1 cellular context compared by ENCODE assay signal in the genomic region with DNA sequence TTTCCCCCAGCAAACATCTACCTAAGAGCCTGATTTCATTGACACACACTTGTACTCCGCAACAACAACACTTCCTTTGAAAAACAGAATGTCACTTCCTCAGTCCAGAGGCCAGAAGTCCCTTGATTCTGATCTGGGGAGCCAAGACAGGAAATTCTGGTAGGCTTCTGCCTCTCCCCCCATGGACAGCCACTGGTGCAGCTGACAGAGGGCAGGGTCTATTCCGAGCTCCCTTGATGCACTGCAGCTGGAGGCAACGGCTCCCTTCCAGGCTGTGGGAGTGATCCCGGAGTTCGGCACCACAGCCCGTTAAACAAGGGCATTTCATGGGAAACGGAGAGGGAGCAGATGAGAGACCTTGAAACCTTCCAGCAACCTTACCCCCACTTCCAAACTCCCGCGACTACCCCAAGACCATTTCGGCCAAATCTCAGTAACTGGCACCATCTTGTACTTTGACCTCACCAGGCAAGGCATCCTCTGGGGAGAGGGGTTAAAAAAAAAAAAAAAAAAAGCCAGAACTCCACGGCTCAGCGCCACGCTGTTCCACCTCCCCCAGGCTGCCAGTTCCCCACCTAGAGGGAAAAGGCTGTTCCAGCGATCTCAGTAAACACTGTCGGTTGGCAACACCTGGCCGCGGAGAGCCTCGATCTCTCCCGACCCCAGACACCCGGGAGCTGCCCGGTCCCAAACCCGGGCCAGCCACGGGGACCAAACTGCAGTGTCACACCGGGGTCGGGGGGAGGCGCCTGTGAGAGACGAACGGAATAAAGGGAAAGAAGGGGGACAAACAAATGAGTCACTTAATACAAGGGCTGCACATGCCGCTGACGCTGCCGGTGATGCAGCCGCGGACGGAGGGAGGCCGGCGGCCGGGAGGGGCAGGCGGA.
TF ChIP-seq lines count a peak whose summit lies in the region.

No MANE protein-coding gene starts in this region.

TF ChIP-seq in HepG2, 621 proteins besides CTCF, POLR2A, EP300 and RAD21 (continued from another document and continues in another):
- TF ChIP-seq ZNF557 (CRISPR knock-in tag; IDR thresholded peaks at IDR 0.05) (no peak), ZNF724P (CRISPR knock-in tag; IDR thresholded peaks at IDR 0.05; ENCODE audit: borderline replicate concordance) (no peak), MED13 (CRISPR knock-in tag; IDR thresholded peaks at IDR 0.05) (no peak), ZNF235 (CRISPR knock-in tag; IDR thresholded peaks at IDR 0.05; ENCODE audit: borderline replicate concordance) (no peak), AHR (CRISPR knock-in tag; IDR thresholded peaks at IDR 0.05) (no peak), PRPF4 (IDR thresholded peaks at IDR 0.05; ENCODE audit: low read depth, low read length, poor library complexity, severe bottlenecking) (no peak), NR2C2 (CRISPR knock-in tag; IDR thresholded peaks at IDR 0.05; ENCODE audit: borderline replicate concordance) (peak; percentile 56), ZNF709 (CRISPR knock-in tag; IDR thresholded peaks at IDR 0.05) (no peak), ZNF891 (CRISPR knock-in tag; IDR thresholded peaks at IDR 0.05) (no peak), MXI1 (IDR thresholded peaks at IDR 0.05; ENCODE audit: borderline replicate concordance, low read depth, low read length) (peak; percentile 53; the same call in 1 of the 3 replicates), ZNF556 (CRISPR knock-in tag; IDR thresholded peaks at IDR 0.05; ENCODE audit: borderline replicate concordance) (no peak; the same call in 1 of the 2 replicates), PPARG (CRISPR knock-in tag; conservative IDR thresholded peaks at IDR 0.05) (no peak), XRCC5 (optimal IDR thresholded peaks at IDR 0.05; ENCODE audit: low read length) (no peak), JARID2 (CRISPR knock-in tag; IDR thresholded peaks at IDR 0.05; ENCODE audit: insufficient replicate concordance) (no peak), SUZ12 (IDR thresholded peaks at IDR 0.05; ENCODE audit: low read depth, low read length) (no peak), TOPORS (CRISPR knock-in tag; IDR thresholded peaks at IDR 0.05) (no peak), ZNF329 (CRISPR knock-in tag; IDR thresholded peaks at IDR 0.05; ENCODE audit: low read depth) (no peak), RBM39 (IDR thresholded peaks at IDR 0.05; ENCODE audit: low read depth, low read length, poor library complexity, severe bottlenecking) (peak; percentile 70), ZBTB1 (CRISPR knock-in tag; IDR thresholded peaks at IDR 0.05; ENCODE audit: borderline replicate concordance) (no peak; the same call in 1 of the 2 replicates), ZNF674 (CRISPR knock-in tag; IDR thresholded peaks at IDR 0.05; ENCODE audit: low read depth) (no peak), ZMYM4 (CRISPR knock-in tag; IDR thresholded peaks at IDR 0.05) (peak; percentile 68), EED (CRISPR knock-in tag; IDR thresholded peaks at IDR 0.05) (0 out of 2 replicates have a peak, but pooled peaks have one; percentile 17), KDM4B (CRISPR knock-in tag; IDR thresholded peaks at IDR 0.05) (peak; percentile 47), RBFOX2 (IDR thresholded peaks at IDR 0.05; ENCODE audit: low read depth, low read length) (peak; percentile 65; the same call in 1 of the 2 replicates)
- TF ChIP-seq, protein P1, sequence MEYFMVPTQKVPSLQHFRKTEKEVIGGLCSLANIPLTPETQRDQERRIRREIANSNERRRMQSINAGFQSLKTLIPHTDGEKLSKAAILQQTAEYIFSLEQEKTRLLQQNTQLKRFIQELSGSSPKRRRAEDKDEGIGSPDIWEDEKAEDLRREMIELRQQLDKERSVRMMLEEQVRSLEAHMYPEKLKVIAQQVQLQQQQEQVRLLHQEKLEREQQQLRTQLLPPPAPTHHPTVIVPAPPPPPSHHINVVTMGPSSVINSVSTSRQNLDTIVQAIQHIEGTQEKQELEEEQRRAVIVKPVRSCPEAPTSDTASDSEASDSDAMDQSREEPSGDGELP (IDR thresholded peaks at IDR 0.05; ENCODE audit: borderline replicate concordance, low read depth): peak; percentile 78; the same call in 1 of the 2 replicates
- TF ChIP-seq, protein P2, sequence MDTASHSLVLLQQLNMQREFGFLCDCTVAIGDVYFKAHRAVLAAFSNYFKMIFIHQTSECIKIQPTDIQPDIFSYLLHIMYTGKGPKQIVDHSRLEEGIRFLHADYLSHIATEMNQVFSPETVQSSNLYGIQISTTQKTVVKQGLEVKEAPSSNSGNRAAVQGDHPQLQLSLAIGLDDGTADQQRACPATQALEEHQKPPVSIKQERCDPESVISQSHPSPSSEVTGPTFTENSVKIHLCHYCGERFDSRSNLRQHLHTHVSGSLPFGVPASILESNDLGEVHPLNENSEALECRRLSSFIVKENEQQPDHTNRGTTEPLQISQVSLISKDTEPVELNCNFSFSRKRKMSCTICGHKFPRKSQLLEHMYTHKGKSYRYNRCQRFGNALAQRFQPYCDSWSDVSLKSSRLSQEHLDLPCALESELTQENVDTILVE (CRISPR knock-in tag; IDR thresholded peaks at IDR 0.05): peak; percentile 86; the same call in 1 of the 2 replicates
- TF ChIP-seq, protein P3, sequence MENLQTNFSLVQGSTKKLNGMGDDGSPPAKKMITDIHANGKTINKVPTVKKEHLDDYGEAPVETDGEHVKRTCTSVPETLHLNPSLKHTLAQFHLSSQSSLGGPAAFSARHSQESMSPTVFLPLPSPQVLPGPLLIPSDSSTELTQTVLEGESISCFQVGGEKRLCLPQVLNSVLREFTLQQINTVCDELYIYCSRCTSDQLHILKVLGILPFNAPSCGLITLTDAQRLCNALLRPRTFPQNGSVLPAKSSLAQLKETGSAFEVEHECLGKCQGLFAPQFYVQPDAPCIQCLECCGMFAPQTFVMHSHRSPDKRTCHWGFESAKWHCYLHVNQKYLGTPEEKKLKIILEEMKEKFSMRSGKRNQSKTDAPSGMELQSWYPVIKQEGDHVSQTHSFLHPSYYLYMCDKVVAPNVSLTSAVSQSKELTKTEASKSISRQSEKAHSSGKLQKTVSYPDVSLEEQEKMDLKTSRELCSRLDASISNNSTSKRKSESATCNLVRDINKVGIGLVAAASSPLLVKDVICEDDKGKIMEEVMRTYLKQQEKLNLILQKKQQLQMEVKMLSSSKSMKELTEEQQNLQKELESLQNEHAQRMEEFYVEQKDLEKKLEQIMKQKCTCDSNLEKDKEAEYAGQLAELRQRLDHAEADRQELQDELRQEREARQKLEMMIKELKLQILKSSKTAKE (CRISPR knock-in tag; IDR thresholded peaks at IDR 0.05; ENCODE audit: borderline replicate concordance): no peak
- TF ChIP-seq, protein P4, sequence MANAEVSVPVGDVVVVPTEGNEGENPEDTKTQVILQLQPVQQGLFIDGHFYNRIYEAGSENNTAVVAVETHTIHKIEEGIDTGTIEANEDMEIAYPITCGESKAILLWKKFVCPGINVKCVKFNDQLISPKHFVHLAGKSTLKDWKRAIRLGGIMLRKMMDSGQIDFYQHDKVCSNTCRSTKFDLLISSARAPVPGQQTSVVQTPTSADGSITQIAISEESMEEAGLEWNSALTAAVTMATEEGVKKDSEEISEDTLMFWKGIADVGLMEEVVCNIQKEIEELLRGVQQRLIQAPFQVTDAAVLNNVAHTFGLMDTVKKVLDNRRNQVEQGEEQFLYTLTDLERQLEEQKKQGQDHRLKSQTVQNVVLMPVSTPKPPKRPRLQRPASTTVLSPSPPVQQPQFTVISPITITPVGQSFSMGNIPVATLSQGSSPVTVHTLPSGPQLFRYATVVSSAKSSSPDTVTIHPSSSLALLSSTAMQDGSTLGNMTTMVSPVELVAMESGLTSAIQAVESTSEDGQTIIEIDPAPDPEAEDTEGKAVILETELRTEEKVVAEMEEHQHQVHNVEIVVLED (CRISPR knock-in tag; IDR thresholded peaks at IDR 0.05; ENCODE audit: borderline replicate concordance): peak; percentile 50; the same call in 1 of the 2 replicates
- TF ChIP-seq, protein P5, sequence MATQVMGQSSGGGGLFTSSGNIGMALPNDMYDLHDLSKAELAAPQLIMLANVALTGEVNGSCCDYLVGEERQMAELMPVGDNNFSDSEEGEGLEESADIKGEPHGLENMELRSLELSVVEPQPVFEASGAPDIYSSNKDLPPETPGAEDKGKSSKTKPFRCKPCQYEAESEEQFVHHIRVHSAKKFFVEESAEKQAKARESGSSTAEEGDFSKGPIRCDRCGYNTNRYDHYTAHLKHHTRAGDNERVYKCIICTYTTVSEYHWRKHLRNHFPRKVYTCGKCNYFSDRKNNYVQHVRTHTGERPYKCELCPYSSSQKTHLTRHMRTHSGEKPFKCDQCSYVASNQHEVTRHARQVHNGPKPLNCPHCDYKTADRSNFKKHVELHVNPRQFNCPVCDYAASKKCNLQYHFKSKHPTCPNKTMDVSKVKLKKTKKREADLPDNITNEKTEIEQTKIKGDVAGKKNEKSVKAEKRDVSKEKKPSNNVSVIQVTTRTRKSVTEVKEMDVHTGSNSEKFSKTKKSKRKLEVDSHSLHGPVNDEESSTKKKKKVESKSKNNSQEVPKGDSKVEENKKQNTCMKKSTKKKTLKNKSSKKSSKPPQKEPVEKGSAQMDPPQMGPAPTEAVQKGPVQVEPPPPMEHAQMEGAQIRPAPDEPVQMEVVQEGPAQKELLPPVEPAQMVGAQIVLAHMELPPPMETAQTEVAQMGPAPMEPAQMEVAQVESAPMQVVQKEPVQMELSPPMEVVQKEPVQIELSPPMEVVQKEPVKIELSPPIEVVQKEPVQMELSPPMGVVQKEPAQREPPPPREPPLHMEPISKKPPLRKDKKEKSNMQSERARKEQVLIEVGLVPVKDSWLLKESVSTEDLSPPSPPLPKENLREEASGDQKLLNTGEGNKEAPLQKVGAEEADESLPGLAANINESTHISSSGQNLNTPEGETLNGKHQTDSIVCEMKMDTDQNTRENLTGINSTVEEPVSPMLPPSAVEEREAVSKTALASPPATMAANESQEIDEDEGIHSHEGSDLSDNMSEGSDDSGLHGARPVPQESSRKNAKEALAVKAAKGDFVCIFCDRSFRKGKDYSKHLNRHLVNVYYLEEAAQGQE (IDR thresholded peaks at IDR 0.05; ENCODE audit: borderline replicate concordance in 1 of 2, low read depth in 1 of 2, low read length in 2 of 2): no peak
- TF ChIP-seq, protein P6, sequence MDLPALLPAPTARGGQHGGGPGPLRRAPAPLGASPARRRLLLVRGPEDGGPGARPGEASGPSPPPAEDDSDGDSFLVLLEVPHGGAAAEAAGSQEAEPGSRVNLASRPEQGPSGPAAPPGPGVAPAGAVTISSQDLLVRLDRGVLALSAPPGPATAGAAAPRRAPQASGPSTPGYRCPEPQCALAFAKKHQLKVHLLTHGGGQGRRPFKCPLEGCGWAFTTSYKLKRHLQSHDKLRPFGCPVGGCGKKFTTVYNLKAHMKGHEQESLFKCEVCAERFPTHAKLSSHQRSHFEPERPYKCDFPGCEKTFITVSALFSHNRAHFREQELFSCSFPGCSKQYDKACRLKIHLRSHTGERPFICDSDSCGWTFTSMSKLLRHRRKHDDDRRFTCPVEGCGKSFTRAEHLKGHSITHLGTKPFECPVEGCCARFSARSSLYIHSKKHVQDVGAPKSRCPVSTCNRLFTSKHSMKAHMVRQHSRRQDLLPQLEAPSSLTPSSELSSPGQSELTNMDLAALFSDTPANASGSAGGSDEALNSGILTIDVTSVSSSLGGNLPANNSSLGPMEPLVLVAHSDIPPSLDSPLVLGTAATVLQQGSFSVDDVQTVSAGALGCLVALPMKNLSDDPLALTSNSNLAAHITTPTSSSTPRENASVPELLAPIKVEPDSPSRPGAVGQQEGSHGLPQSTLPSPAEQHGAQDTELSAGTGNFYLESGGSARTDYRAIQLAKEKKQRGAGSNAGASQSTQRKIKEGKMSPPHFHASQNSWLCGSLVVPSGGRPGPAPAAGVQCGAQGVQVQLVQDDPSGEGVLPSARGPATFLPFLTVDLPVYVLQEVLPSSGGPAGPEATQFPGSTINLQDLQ (CRISPR knock-in tag; IDR thresholded peaks at IDR 0.05): no peak
- TF ChIP-seq, protein P7, sequence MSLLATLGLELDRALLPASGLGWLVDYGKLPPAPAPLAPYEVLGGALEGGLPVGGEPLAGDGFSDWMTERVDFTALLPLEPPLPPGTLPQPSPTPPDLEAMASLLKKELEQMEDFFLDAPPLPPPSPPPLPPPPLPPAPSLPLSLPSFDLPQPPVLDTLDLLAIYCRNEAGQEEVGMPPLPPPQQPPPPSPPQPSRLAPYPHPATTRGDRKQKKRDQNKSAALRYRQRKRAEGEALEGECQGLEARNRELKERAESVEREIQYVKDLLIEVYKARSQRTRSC (CRISPR knock-in tag; IDR thresholded peaks at IDR 0.05; ENCODE audit: low read depth): no peak
- TF ChIP-seq, protein P8, sequence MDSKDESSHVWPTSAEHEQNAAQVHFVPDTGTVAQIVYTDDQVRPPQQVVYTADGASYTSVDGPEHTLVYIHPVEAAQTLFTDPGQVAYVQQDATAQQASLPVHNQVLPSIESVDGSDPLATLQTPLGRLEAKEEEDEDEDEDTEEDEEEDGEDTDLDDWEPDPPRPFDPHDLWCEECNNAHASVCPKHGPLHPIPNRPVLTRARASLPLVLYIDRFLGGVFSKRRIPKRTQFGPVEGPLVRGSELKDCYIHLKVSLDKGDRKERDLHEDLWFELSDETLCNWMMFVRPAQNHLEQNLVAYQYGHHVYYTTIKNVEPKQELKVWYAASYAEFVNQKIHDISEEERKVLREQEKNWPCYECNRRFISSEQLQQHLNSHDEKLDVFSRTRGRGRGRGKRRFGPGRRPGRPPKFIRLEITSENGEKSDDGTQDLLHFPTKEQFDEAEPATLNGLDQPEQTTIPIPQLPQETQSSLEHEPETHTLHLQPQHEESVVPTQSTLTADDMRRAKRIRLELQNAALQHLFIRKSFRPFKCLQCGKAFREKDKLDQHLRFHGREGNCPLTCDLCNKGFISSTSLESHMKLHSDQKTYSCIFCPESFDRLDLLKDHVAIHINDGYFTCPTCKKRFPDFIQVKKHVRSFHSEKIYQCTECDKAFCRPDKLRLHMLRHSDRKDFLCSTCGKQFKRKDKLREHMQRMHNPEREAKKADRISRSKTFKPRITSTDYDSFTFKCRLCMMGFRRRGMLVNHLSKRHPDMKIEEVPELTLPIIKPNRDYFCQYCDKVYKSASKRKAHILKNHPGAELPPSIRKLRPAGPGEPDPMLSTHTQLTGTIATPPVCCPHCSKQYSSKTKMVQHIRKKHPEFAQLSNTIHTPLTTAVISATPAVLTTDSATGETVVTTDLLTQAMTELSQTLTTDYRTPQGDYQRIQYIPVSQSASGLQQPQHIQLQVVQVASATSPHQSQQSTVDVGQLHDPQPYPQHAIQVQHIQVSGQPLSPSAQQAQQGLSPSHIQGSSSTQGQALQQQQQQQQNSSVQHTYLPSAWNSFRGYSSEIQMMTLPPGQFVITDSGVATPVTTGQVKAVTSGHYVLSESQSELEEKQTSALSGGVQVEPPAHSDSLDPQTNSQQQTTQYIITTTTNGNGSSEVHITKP (CRISPR knock-in tag; IDR thresholded peaks at IDR 0.05; ENCODE audit: low read depth): 0 out of 2 replicates have a peak, but pooled peaks have one; percentile 16
- TF ChIP-seq, protein P9, sequence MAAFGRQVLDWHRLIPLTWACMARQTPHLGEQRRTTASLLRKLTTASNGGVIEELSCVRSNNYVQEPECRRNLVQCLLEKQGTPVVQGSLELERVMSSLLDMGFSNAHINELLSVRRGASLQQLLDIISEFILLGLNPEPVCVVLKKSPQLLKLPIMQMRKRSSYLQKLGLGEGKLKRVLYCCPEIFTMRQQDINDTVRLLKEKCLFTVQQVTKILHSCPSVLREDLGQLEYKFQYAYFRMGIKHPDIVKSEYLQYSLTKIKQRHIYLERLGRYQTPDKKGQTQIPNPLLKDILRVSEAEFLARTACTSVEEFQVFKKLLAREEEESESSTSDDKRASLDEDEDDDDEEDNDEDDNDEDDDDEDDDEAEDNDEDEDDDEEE (CRISPR knock-in tag; IDR thresholded peaks at IDR 0.05): no peak; the same call in 1 of the 2 replicates
